Comparison of ENCODE assay signal across 12 cellular contexts in the genomic region with DNA sequence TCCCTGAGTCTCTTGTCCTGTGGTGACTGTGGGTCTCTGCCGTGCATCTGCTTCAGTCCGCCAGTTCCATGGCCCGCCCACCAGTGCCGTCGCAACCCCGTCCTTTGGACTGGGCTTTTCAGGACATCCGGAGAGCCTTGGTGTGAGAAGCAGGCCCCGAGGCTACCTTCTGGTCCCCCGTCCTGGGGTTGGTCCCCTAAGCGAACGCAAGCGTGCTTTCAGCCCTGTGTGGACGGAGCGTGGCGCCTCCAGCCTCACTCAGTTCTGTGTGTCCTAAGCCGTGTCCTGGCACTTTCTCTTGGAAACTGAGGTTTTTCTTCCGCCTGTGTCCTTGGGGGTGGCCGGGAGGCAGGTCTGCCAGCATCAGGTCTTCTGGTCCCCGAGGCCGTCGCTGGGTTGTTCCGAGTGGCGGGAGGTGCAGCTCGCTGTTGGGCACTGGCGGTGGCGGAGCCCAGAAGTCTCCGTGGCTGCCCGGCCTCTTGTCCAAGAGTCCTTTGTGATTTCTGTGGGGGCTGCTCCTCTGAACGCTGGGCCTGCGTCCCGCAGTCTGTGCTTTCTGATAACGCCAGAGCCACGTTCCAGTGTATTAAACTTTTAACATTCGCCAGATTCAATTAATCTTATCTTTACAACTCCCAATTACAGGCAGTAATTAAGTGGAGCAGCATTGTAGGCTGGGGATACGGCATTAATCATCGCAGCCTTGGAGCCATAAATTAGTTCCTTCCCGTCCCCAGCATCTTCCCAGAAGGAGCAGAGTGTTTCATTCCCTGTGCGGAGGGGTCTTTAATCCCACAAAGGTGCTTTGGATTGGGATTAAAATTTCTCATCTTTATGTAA.
"Had no signal": no experiment of that assay in that cellular context is flagged by ENCODE, and none has a peak within 500 bp of the region (broad histone marks: within the 10 kb centered on the region; RNA-seq: fewer than 3 reads in every experiment).

No MANE protein-coding gene starts in this region.

- H3K4me3 ChIP-seq: mucosa of descending colon, thoracic aorta had no signal

- DNase-seq: activated CD4-positive, alpha-beta T cell treated with anti-CD3 and anti-CD28 coated beads for 48 hours; activated naive CD4-positive, alpha-beta T cell treated with Interleukin-2 at 50 U/mL for 16 hours; activated naive CD8-positive, alpha-beta T cell treated with anti-CD3 and anti-CD28 coated beads, Interleukin-2, amount 50 U/mL, for 24 hours; immature natural killer cell; mammary epithelial cell; mucosa of descending colon; naive thymus-derived CD8-positive, alpha-beta T cell; stimulated activated CD4-positive, alpha-beta T cell treated with anti-CD3 and anti-CD28 coated beads, Interleukin-4, amount 100 ng/mL, for 4 hours; stimulated activated naive CD8-positive, alpha-beta T cell treated with anti-CD3 and anti-CD28 coated beads, Interleukin-15, amount 100 ng/mL, for 72 hours; T-helper 1 cell had no signal

- H3K27ac Mint-ChIP-seq: activated naive CD8-positive, alpha-beta T cell treated with anti-CD3 and anti-CD28 coated beads, Interleukin-2, amount 50 U/mL, for 24 hours; dendritic cell treated with granulocyte-macrophage colony-stimulating factor and Interleukin-4, amounts not matched to agents 40 ng/mL and 50 ng/mL, for 4 days; immature natural killer cell had no signal

- H3K9me3 ChIP-seq: mucosa of descending colon, thoracic aorta had no signal

- H3K27me3 Mint-ChIP-seq: activated naive CD8-positive, alpha-beta T cell treated with anti-CD3 and anti-CD28 coated beads, Interleukin-2, amount 50 U/mL, for 24 hours; dendritic cell treated with granulocyte-macrophage colony-stimulating factor and Interleukin-4, amounts not matched to agents 40 ng/mL and 50 ng/mL, for 4 days; naive thymus-derived CD8-positive, alpha-beta T cell; stimulated activated naive CD8-positive, alpha-beta T cell treated with anti-CD3 and anti-CD28 coated beads, Interleukin-15, amount 100 ng/mL, for 72 hours had no signal

- ATAC-seq: activated naive CD8-positive, alpha-beta T cell treated with anti-CD3 and anti-CD28 coated beads, Interleukin-2, amount 50 U/mL, for 24 hours; mucosa of descending colon; naive thymus-derived CD8-positive, alpha-beta T cell; stimulated activated naive CD8-positive, alpha-beta T cell treated with anti-CD3 and anti-CD28 coated beads, Interleukin-15, amount 100 ng/mL, for 72 hours had no signal

- H3K4me3 Mint-ChIP-seq: activated naive CD8-positive, alpha-beta T cell treated with anti-CD3 and anti-CD28 coated beads, Interleukin-2, amount 50 U/mL, for 24 hours; dendritic cell treated with granulocyte-macrophage colony-stimulating factor and Interleukin-4, amounts not matched to agents 40 ng/mL and 50 ng/mL, for 4 days; immature natural killer cell; naive thymus-derived CD8-positive, alpha-beta T cell; stimulated activated naive CD8-positive, alpha-beta T cell treated with anti-CD3 and anti-CD28 coated beads, Interleukin-15, amount 100 ng/mL, for 72 hours had no signal

- H3K27ac ChIP-seq: thoracic aorta had no signal

- H3K9me3 Mint-ChIP-seq: activated naive CD8-positive, alpha-beta T cell treated with anti-CD3 and anti-CD28 coated beads, Interleukin-2, amount 50 U/mL, for 24 hours; dendritic cell treated with granulocyte-macrophage colony-stimulating factor and Interleukin-4, amounts not matched to agents 40 ng/mL and 50 ng/mL, for 4 days; immature natural killer cell; naive thymus-derived CD8-positive, alpha-beta T cell; stimulated activated naive CD8-positive, alpha-beta T cell treated with anti-CD3 and anti-CD28 coated beads, Interleukin-15, amount 100 ng/mL, for 72 hours had no signal
